8 cellular contexts compared by ENCODE assay signal in the genomic region with DNA sequence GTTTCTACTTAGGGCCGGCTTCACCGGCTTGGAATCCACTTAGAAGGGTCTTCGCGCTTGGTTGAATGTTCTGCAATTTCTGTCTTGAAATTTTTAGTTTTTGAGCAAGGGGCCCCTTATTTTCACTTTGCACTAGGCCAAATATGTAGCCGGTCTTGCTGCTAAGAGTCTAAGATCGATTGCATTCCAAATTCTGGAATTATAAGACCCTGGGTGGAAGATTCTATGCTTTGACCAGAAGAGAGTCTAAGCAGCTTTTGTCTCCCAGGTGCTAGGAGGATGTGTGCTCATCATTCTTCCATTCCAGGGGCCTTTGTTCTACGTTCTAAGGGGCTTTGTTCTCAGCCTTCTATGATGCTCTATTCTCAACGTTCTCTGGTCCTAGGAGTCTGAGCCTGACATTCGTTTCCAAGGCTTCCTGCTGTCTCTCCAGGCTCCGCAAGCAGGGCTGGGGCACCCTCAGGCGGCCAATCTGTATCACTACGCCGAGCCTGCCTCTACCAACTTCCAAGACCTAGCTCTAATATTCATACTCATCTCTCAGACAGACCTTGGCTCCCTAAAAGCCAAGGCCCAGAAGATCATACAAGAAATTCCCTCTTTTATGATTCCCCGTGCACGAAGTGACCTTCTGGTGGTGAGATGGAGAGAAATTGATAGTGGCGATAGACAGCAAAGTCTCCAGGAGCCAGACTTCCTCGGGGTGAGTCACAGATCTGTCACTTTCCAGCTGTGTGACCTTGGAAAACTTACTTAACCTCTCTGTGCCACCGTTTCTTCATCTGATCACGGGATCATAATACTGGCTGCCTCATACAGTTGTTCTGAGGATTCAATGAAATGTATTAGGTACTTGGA. TPM values are rescaled to one million over a fixed set of nuclear protein-coding genes. Genes with fewer than 3 reads are reported as not detected.
DNase-seq lines count a peak whose midpoint lies in the region; ATAC-seq, FAIRE-seq and TF ChIP-seq lines count a peak whose summit lies in the region.

No MANE protein-coding gene starts in this region.

- TF ChIP-seq EP300 in HepG2 (IDR thresholded peaks at IDR 0.05; ENCODE audit: low read depth in 2 of 2, low read length in 2 of 2) (no peak), HepG2 (CRISPR knock-in tag; IDR thresholded peaks at IDR 0.05; ENCODE audit: borderline replicate concordance) (no peak)

- H3K4me3 ChIP-seq in HepG2 (replicated peaks in 1 of 3; ENCODE audit: insufficient read depth in 1 of 3, low read depth in 2 of 3, low read length in 3 of 3), result peak overlapping the region; percentile 17 to 64 (median 54); a peak in 4 of 6 replicates

- no peak for TF ChIP-seq POLR2A in HepG2 (IDR thresholded peaks at IDR 0.05; ENCODE audit: insufficient read depth in 1 of 2, low read depth in 2 of 2, low read length in 2 of 2)

- FAIRE-seq in HepG2 (lab: Jason Lieb, UNC), result peak; percentile 72

- peaks cover 3 to 4% of the 10 kb centered on the region in 2 donors for H3K36me3 Mint-ChIP-seq in CD14-positive monocyte

- no TSS peak for BruUV-seq in HepG2 (replicated peaks; lab: Mats Ljungman, UMichigan)

- no peak overlapping the region for H3K27ac ChIP-seq in HepG2 (ENCODE audit: extremely low read length, insufficient read depth, low read length)

- TF ChIP-seq RAD21 in HepG2 (CRISPR knock-in tag; IDR thresholded peaks at IDR 0.05), result peak; percentile 94

- WGBS in HepG2 (ENCODE audit: low lambda C conversion rate), result 10% methylated on average over 19 of the region's 19 CpGs

- CTCF ChIA-PET in HepG2 (lab: Yijun Ruan, JAX; ENCODE audit: low intra/inter-chr PET ratio, low total read pairs), result interaction anchor here (1.5 to 2.2 kb wide), 4 partner anchors 37 to 132 kb away, joined by 4 to 34 read pairs (median 18); partner anchors contain the start of gene PTGIR

- TF ChIP-seq CTCF in CD14-positive monocyte (IDR thresholded peaks at IDR 0.05) (peak; percentile 96), HepG2 (CRISPR knock-in tag; IDR thresholded peaks at IDR 0.05) (peak; percentile 94)

- H3K27ac Mint-ChIP-seq in CD14-positive monocyte, result peak overlapping the region; percentile 83 to 95 (median 91)

- no peaks in the 10 kb centered on the region for H3K9me3 ChIP-seq in HepG2 (ENCODE audit: low read length)

- no peaks in the 10 kb centered on the region for H3K79me2 ChIP-seq in HepG2 (ENCODE audit: insufficient read depth, low read length)

- in situ Hi-C loops in HepG2 (cut with HindIII; ENCODE audit: extremely low pct_ligation_motif_present, low pct_unique_long_range_greater_than_20kb), result loop anchor here (10.0 kb wide), 1 partner anchor 47 kb away; no protein-coding TSS in a partner anchor

- peaks cover 4 to 23% of the 10 kb centered on the region in 2 experiments; a peak in 3 of 5 replicates for H3K27me3 ChIP-seq in HepG2 (ENCODE audit: control insufficient read depth in 1 of 2, insufficient read depth in 2 of 2, low read length in 2 of 2)

- ATAC-seq in HG03108 (IDR thresholded peaks at IDR 0.05; ENCODE audit: unreplicated experiment) (peak; percentile 23), HepG2 (peak; percentile 78), HG03520 (IDR thresholded peaks at IDR 0.05; ENCODE audit: unreplicated experiment) (no peak)

- peaks cover 5% of the 10 kb centered on the region; the same call in 1 of the 2 replicates for H4K20me1 ChIP-seq in HepG2 (ENCODE audit: insufficient read depth, low read length)

- peak overlapping the region; percentile 68 to 86 for H3K4me3 Mint-ChIP-seq in CD14-positive monocyte

- H3K9me3 Mint-ChIP-seq in CD14-positive monocyte, result peaks cover 0 to 4% (median 4%) of the 10 kb centered on the region in 7 donors

- H2AFZ ChIP-seq in HepG2 (ENCODE audit: low read length), result no peak overlapping the region

- peak overlapping the region; percentile 86 for H3K4me2 ChIP-seq in HepG2 (ENCODE audit: low read depth, low read length)

- peaks cover 42% of the 10 kb centered on the region for H3K4me1 ChIP-seq in HepG2 (ENCODE audit: insufficient read depth, low read length)

- peak; percentile 84 for DNase-seq in CD14-positive monocyte (ENCODE audit: low spot score)
- DNase-seq in NCI-H526 treated with DMSO at 0.1 percent for 48 hours (lab: John Stamatoyannopoulos, UW), result peak; percentile 80
- DNase-seq in activated CD4-positive, alpha-beta T cell treated with anti-CD3 and anti-CD28 coated beads, Interleukin-2, amount 50 U/mL, for 4 hours, result peak; percentile 71 to 74
- DNase-seq in dermis blood vessel endothelial cell, result peak; percentile 95
- peak; percentile 71 for DNase-seq in HepG2 (ENCODE audit: low spot score)
- DNase-seq in stimulated activated CD4-positive, alpha-beta T cell treated with anti-CD3 and anti-CD28 coated beads, Interleukin-2, amount 100 ng/mL, for 24 hours, result peak; percentile 75 to 79

- H3K4me1 Mint-ChIP-seq in CD14-positive monocyte, result peaks cover 20% of the 10 kb centered on the region

- POLR2A ChIA-PET in HepG2 (lab: Yijun Ruan, JAX), result interaction anchor here (1.0 to 2.1 kb wide), 9 partner anchors 17 to 667 kb away, joined by 3 to 16 read pairs (median 6); partner anchors contain the start of genes CALM3 and CCDC61

- intact Hi-C loops in CD14-positive monocyte (cut with micrococcal nuclease) (loop anchor here (1.0 to 10.0 kb wide), 5 partner anchors 28 to 137 kb away; no protein-coding TSS in a partner anchor), HepG2 (cut with micrococcal nuclease; ENCODE audit: unreplicated experiment) (loop anchor here (1.0 kb wide), 1 partner anchor 48 kb away; no protein-coding TSS in a partner anchor)

- no peak overlapping the region for H3K9ac ChIP-seq in HepG2 (ENCODE audit: insufficient read depth, low read depth, low read length)

- H3K27me3 Mint-ChIP-seq in CD14-positive monocyte (ENCODE audit: low read depth in 3 of 3), result peaks cover 36 to 50% (median 47%) of the 10 kb centered on the region in 3 donors

- H3K36me3 ChIP-seq in HepG2 (replicated peaks in 1 of 2; ENCODE audit: control insufficient read depth in 1 of 2, insufficient read depth in 2 of 2, low read length in 2 of 2), result no peaks in the 10 kb centered on the region

RNA-seq across cellular contexts. Expression of gene DACT3, which starts 1.0 kb away (rescaled TPM):
- polyA plus RNA-seq in CD14-positive monocyte (under 1 TPM; 0.05 to 0.09 TPM), HepG2 (2011; rRNA removed) (0.04 TPM in 1 of 2 replicates, not detected in the other)
- total RNA-seq in dermis blood vessel endothelial cell (0.14 and 0.34 TPM in 2 replicates), HepG2 (2016; rRNA removed; fragmentation: Illumina TruSeq; extraction: Trizol) (0.04 TPM in 1 of 2 replicates, not detected in the other)
- 0.09 and 0.10 TPM in 2 replicates for total RNA-seq in HepG2 (2016; cell fraction: cytosol; rRNA removed; fragmentation: Illumina TruSeq; extraction: Trizol; ENCODE audit: low read depth)
- total RNA-seq in HepG2 (2016; cell fraction: insoluble cytoplasmic fraction; rRNA removed; fragmentation: Illumina TruSeq; extraction: Trizol), result 0.04 TPM in 1 of 2 replicates, not detected in the other
- total RNA-seq in HepG2 (2016; cell fraction: membrane; rRNA removed; fragmentation: Illumina TruSeq; extraction: Trizol), result not detected in 2 replicates
- not detected in 2 replicates for total RNA-seq in HepG2 (2016; cell fraction: nucleus; rRNA removed; fragmentation: Illumina TruSeq; extraction: Trizol)
- polyA plus RNA-seq in HepG2 (2011; cell fraction: cytosol; rRNA removed), result 0.03 TPM in 2 replicates
- not detected in 2 replicates for polyA plus RNA-seq in HepG2 (2011; cell fraction: nucleus; rRNA removed)
- polyA plus RNA-seq in HepG2 (2012), result not detected in 2 replicates
- polyA plus RNA-seq in HepG2 (2016; cell fraction: cytosol; fragmentation: Illumina TruSeq; extraction: Trizol; ENCODE audit: low read depth), result 0.07 TPM in 1 of 2 replicates, not detected in the other
- polyA plus RNA-seq in HepG2 (2016; cell fraction: insoluble cytoplasmic fraction; fragmentation: Illumina TruSeq; extraction: Trizol; ENCODE audit: low read depth), result not detected in 2 replicates
- polyA plus RNA-seq in HepG2 (2016; cell fraction: membrane; fragmentation: Illumina TruSeq; extraction: Trizol; ENCODE audit: low read depth), result not detected in 2 replicates
- 0.16 TPM in 1 of 2 replicates, not detected in the other for polyA plus RNA-seq in HepG2 (2016; cell fraction: nucleus; fragmentation: Illumina TruSeq; extraction: Trizol; ENCODE audit: insufficient read depth, low read depth)
- 0.09 TPM in 1 of 2 replicates, not detected in the other for polyA minus RNA-seq in HepG2 (2011; rRNA and poly(A)+ RNA removed; ENCODE audit: low replicate concordance)
- polyA minus RNA-seq in HepG2 (2011; cell fraction: cytosol; rRNA and poly(A)+ RNA removed), result not detected in 2 replicates
- not detected in 2 replicates for polyA minus RNA-seq in HepG2 (2011; cell fraction: nucleus; rRNA and poly(A)+ RNA removed)

RNA-seq across cellular contexts. Expression of gene GNG8, which starts 26.0 kb away (rescaled TPM):
- polyA plus RNA-seq in CD14-positive monocyte (not detected), HepG2 (2011; rRNA removed) (not detected in 2 replicates)
- total RNA-seq in dermis blood vessel endothelial cell (not detected in 2 replicates), HepG2 (2016; rRNA removed; fragmentation: Illumina TruSeq; extraction: Trizol) (not detected in 2 replicates)
- not detected in 2 replicates for total RNA-seq in HepG2 (2016; cell fraction: cytosol; rRNA removed; fragmentation: Illumina TruSeq; extraction: Trizol; ENCODE audit: low read depth)
- total RNA-seq in HepG2 (2016; cell fraction: insoluble cytoplasmic fraction; rRNA removed; fragmentation: Illumina TruSeq; extraction: Trizol), result not detected in 2 replicates
- not detected in 2 replicates for total RNA-seq in HepG2 (2016; cell fraction: membrane; rRNA removed; fragmentation: Illumina TruSeq; extraction: Trizol)
- not detected in 2 replicates for total RNA-seq in HepG2 (2016; cell fraction: nucleus; rRNA removed; fragmentation: Illumina TruSeq; extraction: Trizol)
- not detected in 2 replicates for polyA plus RNA-seq in HepG2 (2011; cell fraction: cytosol; rRNA removed)
- not detected in 2 replicates for polyA plus RNA-seq in HepG2 (2011; cell fraction: nucleus; rRNA removed)
- not detected in 2 replicates for polyA plus RNA-seq in HepG2 (2012)
- polyA plus RNA-seq in HepG2 (2016; cell fraction: cytosol; fragmentation: Illumina TruSeq; extraction: Trizol; ENCODE audit: low read depth), result not detected in 2 replicates
- polyA plus RNA-seq in HepG2 (2016; cell fraction: insoluble cytoplasmic fraction; fragmentation: Illumina TruSeq; extraction: Trizol; ENCODE audit: low read depth), result not detected in 2 replicates
- not detected in 2 replicates for polyA plus RNA-seq in HepG2 (2016; cell fraction: membrane; fragmentation: Illumina TruSeq; extraction: Trizol; ENCODE audit: low read depth)
- polyA plus RNA-seq in HepG2 (2016; cell fraction: nucleus; fragmentation: Illumina TruSeq; extraction: Trizol; ENCODE audit: insufficient read depth, low read depth), result not detected in 2 replicates
- not detected in 2 replicates for polyA minus RNA-seq in HepG2 (2011; rRNA and poly(A)+ RNA removed; ENCODE audit: low replicate concordance)
- polyA minus RNA-seq in HepG2 (2011; cell fraction: cytosol; rRNA and poly(A)+ RNA removed), result not detected in 2 replicates
- not detected in 2 replicates for polyA minus RNA-seq in HepG2 (2011; cell fraction: nucleus; rRNA and poly(A)+ RNA removed)

RNA-seq across cellular contexts. Expression of gene PTGIR, which starts 37.1 kb away (rescaled TPM):
- 10 to 100 TPM; 12.8 to 14.1 TPM for polyA plus RNA-seq in CD14-positive monocyte
- not detected in 2 replicates for total RNA-seq in dermis blood vessel endothelial cell
- total RNA-seq in HepG2 (2016; rRNA removed; fragmentation: Illumina TruSeq; extraction: Trizol), result not detected in 2 replicates
- total RNA-seq in HepG2 (2016; cell fraction: cytosol; rRNA removed; fragmentation: Illumina TruSeq; extraction: Trizol; ENCODE audit: low read depth), result not detected in 2 replicates
- total RNA-seq in HepG2 (2016; cell fraction: insoluble cytoplasmic fraction; rRNA removed; fragmentation: Illumina TruSeq; extraction: Trizol), result not detected in 2 replicates
- not detected in 2 replicates for total RNA-seq in HepG2 (2016; cell fraction: membrane; rRNA removed; fragmentation: Illumina TruSeq; extraction: Trizol)
- not detected in 2 replicates for total RNA-seq in HepG2 (2016; cell fraction: nucleus; rRNA removed; fragmentation: Illumina TruSeq; extraction: Trizol)
- polyA plus RNA-seq in HepG2 (2011; rRNA removed), result not detected in 2 replicates
- polyA plus RNA-seq in HepG2 (2011; cell fraction: cytosol; rRNA removed), result not detected in 2 replicates
- not detected in 2 replicates for polyA plus RNA-seq in HepG2 (2011; cell fraction: nucleus; rRNA removed)
- polyA plus RNA-seq in HepG2 (2012), result not detected in 2 replicates
- not detected in 2 replicates for polyA plus RNA-seq in HepG2 (2016; cell fraction: cytosol; fragmentation: Illumina TruSeq; extraction: Trizol; ENCODE audit: low read depth)
- not detected in 2 replicates for polyA plus RNA-seq in HepG2 (2016; cell fraction: insoluble cytoplasmic fraction; fragmentation: Illumina TruSeq; extraction: Trizol; ENCODE audit: low read depth)
- polyA plus RNA-seq in HepG2 (2016; cell fraction: membrane; fragmentation: Illumina TruSeq; extraction: Trizol; ENCODE audit: low read depth), result not detected in 2 replicates
- polyA plus RNA-seq in HepG2 (2016; cell fraction: nucleus; fragmentation: Illumina TruSeq; extraction: Trizol; ENCODE audit: insufficient read depth, low read depth), result not detected in 2 replicates
- polyA minus RNA-seq in HepG2 (2011; rRNA and poly(A)+ RNA removed; ENCODE audit: low replicate concordance), result 0.09 TPM in 1 of 2 replicates, not detected in the other
- polyA minus RNA-seq in HepG2 (2011; cell fraction: cytosol; rRNA and poly(A)+ RNA removed), result not detected in 2 replicates
- polyA minus RNA-seq in HepG2 (2011; cell fraction: nucleus; rRNA and poly(A)+ RNA removed), result not detected in 2 replicates

RNA-seq across cellular contexts. Expression of gene PRKD2, which starts 55.0 kb away (rescaled TPM):
- polyA plus RNA-seq in CD14-positive monocyte, result 1 to 10 TPM; 6.5 to 8.1 TPM
- 84.2 and 135 TPM in 2 replicates for total RNA-seq in dermis blood vessel endothelial cell
- 6.7 and 13.2 TPM in 2 replicates for total RNA-seq in HepG2 (2016; rRNA removed; fragmentation: Illumina TruSeq; extraction: Trizol)
- total RNA-seq in HepG2 (2016; cell fraction: cytosol; rRNA removed; fragmentation: Illumina TruSeq; extraction: Trizol; ENCODE audit: low read depth), result 3.7 and 5.6 TPM in 2 replicates
- 7.7 and 10.7 TPM in 2 replicates for total RNA-seq in HepG2 (2016; cell fraction: insoluble cytoplasmic fraction; rRNA removed; fragmentation: Illumina TruSeq; extraction: Trizol)
- total RNA-seq in HepG2 (2016; cell fraction: membrane; rRNA removed; fragmentation: Illumina TruSeq; extraction: Trizol), result 10.7 and 11.6 TPM in 2 replicates
- total RNA-seq in HepG2 (2016; cell fraction: nucleus; rRNA removed; fragmentation: Illumina TruSeq; extraction: Trizol), result 9.5 and 12.7 TPM in 2 replicates
- polyA plus RNA-seq in HepG2 (2011; rRNA removed), result 7.3 and 9.2 TPM in 2 replicates
- 5.7 and 8.3 TPM in 2 replicates for polyA plus RNA-seq in HepG2 (2011; cell fraction: cytosol; rRNA removed)
- 19.6 and 26.3 TPM in 2 replicates for polyA plus RNA-seq in HepG2 (2011; cell fraction: nucleus; rRNA removed)
- 12.3 and 18.9 TPM in 2 replicates for polyA plus RNA-seq in HepG2 (2012)
- 4.2 and 4.7 TPM in 2 replicates for polyA plus RNA-seq in HepG2 (2016; cell fraction: cytosol; fragmentation: Illumina TruSeq; extraction: Trizol; ENCODE audit: low read depth)
- polyA plus RNA-seq in HepG2 (2016; cell fraction: insoluble cytoplasmic fraction; fragmentation: Illumina TruSeq; extraction: Trizol; ENCODE audit: low read depth), result 12.5 and 12.9 TPM in 2 replicates
- polyA plus RNA-seq in HepG2 (2016; cell fraction: membrane; fragmentation: Illumina TruSeq; extraction: Trizol; ENCODE audit: low read depth), result 6.8 and 7.6 TPM in 2 replicates
- polyA plus RNA-seq in HepG2 (2016; cell fraction: nucleus; fragmentation: Illumina TruSeq; extraction: Trizol; ENCODE audit: insufficient read depth, low read depth), result 26.1 and 27.2 TPM in 2 replicates
- 10.6 and 14.4 TPM in 2 replicates for polyA minus RNA-seq in HepG2 (2011; rRNA and poly(A)+ RNA removed; ENCODE audit: low replicate concordance)
- polyA minus RNA-seq in HepG2 (2011; cell fraction: cytosol; rRNA and poly(A)+ RNA removed), result 8.2 and 11.7 TPM in 2 replicates
- polyA minus RNA-seq in HepG2 (2011; cell fraction: nucleus; rRNA and poly(A)+ RNA removed), result 9.1 TPM in 2 replicates
